In the genomic region with DNA sequence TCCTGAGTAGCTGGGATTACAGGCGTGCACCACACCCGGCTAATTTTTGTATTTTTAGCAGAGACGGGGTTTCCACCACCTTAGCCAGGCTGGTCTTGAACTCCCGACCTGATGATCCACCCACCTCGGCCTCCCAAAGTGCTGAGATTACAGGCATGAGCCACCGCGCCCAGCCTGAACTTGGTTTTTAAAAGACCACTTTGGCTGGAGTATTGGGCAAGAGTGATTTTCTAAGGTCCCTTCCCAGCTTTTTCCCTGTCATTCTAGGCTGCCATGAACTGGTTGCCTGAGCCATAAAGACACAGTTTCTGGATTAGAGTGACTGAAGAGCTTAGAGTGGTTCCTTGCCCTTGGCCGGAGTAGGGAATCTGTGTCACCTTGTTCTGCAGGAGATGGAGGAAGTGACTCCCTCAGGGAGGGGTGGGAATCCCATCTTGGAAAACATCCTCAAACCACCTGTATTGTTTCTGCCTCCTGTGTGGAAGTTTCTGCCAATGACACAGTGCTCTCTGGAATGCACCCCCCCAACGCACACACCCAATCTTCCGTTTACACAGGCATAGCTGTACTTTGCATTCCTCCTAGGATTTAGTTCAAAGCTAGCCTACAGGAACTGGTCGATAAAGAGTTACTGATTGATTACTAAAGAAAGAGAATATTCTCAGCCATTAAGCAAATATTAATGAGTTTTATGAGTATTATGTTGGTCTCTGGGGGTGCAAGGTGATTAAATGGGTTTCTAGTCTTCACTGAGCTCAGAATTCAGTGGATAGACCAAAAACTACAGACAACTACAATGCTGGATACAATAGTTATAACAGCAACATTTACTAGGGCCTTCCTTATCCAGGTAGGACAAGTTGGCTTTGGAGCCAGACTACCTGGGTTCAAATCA, we compare ENCODE assay signal across 1 cellular context.
TF ChIP-seq lines count a peak whose summit lies in the region.

No MANE protein-coding gene starts in this region.

TF ChIP-seq in IMR-90, 13 proteins besides CTCF, POLR2A, EP300 and RAD21:
- TF ChIP-seq CEBPB (IDR thresholded peaks at IDR 0.05; ENCODE audit: low read depth, low read length), result 0 out of 2 replicates have a peak, but pooled peaks have one; percentile 15
- TF ChIP-seq CHD1 (IDR thresholded peaks at IDR 0.05; ENCODE audit: low read depth, low read length), result no peak
